In the genomic region with DNA sequence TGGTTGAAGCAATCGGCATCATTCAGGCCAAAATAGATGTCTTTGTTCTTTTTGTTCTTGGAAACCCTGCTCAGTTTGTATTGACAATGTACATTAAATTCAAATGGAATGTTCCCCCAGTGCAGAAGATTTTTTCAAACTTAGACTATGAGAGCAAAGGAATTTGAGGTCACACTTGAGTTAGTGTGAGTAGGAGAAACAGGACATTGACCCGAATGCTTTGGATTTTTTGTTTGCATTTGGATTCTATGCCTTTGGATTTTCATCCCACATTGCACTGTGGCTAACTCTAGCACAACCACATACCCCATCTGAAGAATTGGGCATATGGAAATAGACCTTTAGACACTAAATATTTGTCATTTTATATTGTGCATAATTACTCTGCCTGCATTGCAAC, we compare ENCODE assay signal across 23 cellular contexts.
"Had no signal": no experiment of that assay in that cellular context is flagged by ENCODE, and none has a peak within 500 bp of the region (broad histone marks: within the 10 kb centered on the region; RNA-seq: fewer than 3 reads in every experiment).

No MANE protein-coding gene starts in this region.

- H3K36me3 Mint-ChIP-seq: activated naive CD8-positive, alpha-beta T cell had no signal

- DNase-seq: activated CD4-positive, CD25-positive, alpha-beta regulatory T cell treated with anti-CD3 and anti-CD28 coated beads, Interleukin-2, amount 50 U/mL, for 72 hours; activated CD8-positive, alpha-beta memory T cell treated with anti-CD3 and anti-CD28 coated beads for 24 hours; activated CD8-positive, alpha-beta memory T cell treated with anti-CD3 and anti-CD28 coated beads, Interleukin-2, amount 50 U/mL, for 48 hours; activated gamma-delta T cell; activated T-cell treated with anti-CD3 and anti-CD28 coated beads, Interleukin-2, amount 50 U/mL, for 72 hours; amniotic stem cell; heart left ventricle; kidney; mammary epithelial cell; psoas muscle; right cardiac atrium; small intestine; stimulated activated CD4-positive, alpha-beta T cell treated with anti-CD3 and anti-CD28 coated beads, Interleukin-4, amount 100 ng/mL, for 1 hour; stimulated activated naive CD8-positive, alpha-beta T cell treated with anti-CD3 and anti-CD28 coated beads, Interleukin-15, amount 100 ng/mL, for 72 hours; testis; upper lobe of left lung had no signal

- H3K4me3 Mint-ChIP-seq: activated naive CD8-positive, alpha-beta T cell; activated T-cell treated with anti-CD3 and anti-CD28 coated beads, Interleukin-2, amount 50 U/mL, for 72 hours; dendritic cell treated with granulocyte-macrophage colony-stimulating factor and Interleukin-4, amounts not matched to agents 40 ng/mL and 50 ng/mL, for 4 days; stimulated activated naive CD8-positive, alpha-beta T cell treated with anti-CD3 and anti-CD28 coated beads, Interleukin-15, amount 100 ng/mL, for 72 hours; T-helper 1 cell treated with Interleukin-12 subunit alpha and Interleukin-12 subunit beta and Interleukin-4 antibody, amounts not matched to agents 30 μg/mL and 1 μg/mL, for 36 hours had no signal

- H3K36me3 ChIP-seq: breast epithelium, heart left ventricle, SJSA1, upper lobe of left lung had no signal

- H3K4me3 ChIP-seq: heart left ventricle, psoas muscle, SJSA1, testis, upper lobe of left lung had no signal

- H3K27ac Mint-ChIP-seq: activated naive CD8-positive, alpha-beta T cell; activated T-cell treated with anti-CD3 and anti-CD28 coated beads, Interleukin-2, amount 50 U/mL, for 72 hours; dendritic cell treated with granulocyte-macrophage colony-stimulating factor and Interleukin-4, amounts not matched to agents 40 ng/mL and 50 ng/mL, for 4 days; stimulated activated naive CD8-positive, alpha-beta T cell treated with anti-CD3 and anti-CD28 coated beads, Interleukin-15, amount 100 ng/mL, for 72 hours; T-helper 1 cell treated with Interleukin-12 subunit alpha and Interleukin-12 subunit beta and Interleukin-4 antibody, amounts not matched to agents 30 μg/mL and 1 μg/mL, for 36 hours had no signal

- H3K4me1 Mint-ChIP-seq: stimulated activated naive CD8-positive, alpha-beta T cell treated with anti-CD3 and anti-CD28 coated beads, Interleukin-15, amount 100 ng/mL, for 72 hours had no signal

- H3K4me1 ChIP-seq: breast epithelium, SJSA1 had no signal

- H3K27me3 ChIP-seq: breast epithelium, heart left ventricle, SJSA1, testis, upper lobe of left lung had no signal

- H3K27ac ChIP-seq: breast epithelium, epithelial cell of prostate, psoas muscle, SJSA1 had no signal

- H3K9me3 ChIP-seq: breast epithelium, psoas muscle, SJSA1, testis had no signal

- H3K27me3 Mint-ChIP-seq: activated naive CD8-positive, alpha-beta T cell; dendritic cell treated with granulocyte-macrophage colony-stimulating factor and Interleukin-4, amounts not matched to agents 40 ng/mL and 50 ng/mL, for 4 days; stimulated activated naive CD8-positive, alpha-beta T cell treated with anti-CD3 and anti-CD28 coated beads, Interleukin-15, amount 100 ng/mL, for 72 hours had no signal

- ATAC-seq: activated T-cell treated with anti-CD3 and anti-CD28 coated beads, Interleukin-2, amount 50 U/mL, for 72 hours; left lobe of liver; psoas muscle; right cardiac atrium; stimulated activated naive CD8-positive, alpha-beta T cell treated with anti-CD3 and anti-CD28 coated beads, Interleukin-15, amount 100 ng/mL, for 72 hours had no signal
